Comparison of ENCODE assay signal across 20 cellular contexts in the genomic region with DNA sequence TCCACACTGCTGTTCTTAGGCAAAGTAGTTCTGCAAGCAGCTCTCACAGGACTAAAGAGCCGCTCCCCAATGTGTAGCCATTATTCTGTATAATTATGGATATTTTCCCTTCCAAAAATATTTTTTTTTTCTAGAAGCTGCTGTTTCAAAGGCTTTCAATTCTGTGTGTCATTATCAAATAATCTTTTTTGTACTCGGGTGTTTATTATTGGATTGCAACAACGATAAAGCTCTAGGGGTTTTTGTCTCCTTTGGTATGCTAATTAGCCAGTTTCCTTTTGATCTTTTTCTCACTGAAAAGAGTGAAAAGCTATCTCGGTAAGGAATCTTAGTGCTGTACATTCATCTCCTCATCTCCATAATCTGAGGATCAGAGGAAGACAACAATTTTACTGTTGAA.
DNase-seq lines count a peak whose midpoint lies in the region; ATAC-seq and TF ChIP-seq lines count a peak whose summit lies in the region.
"Had no signal": no experiment of that assay in that cellular context is flagged by ENCODE, and none has a peak within 500 bp of the region (broad histone marks: within the 10 kb centered on the region; RNA-seq: fewer than 3 reads in every experiment).

No MANE protein-coding gene starts in this region.

- H3K9me3 Mint-ChIP-seq in neural progenitor cell, result peaks cover 2% of the 10 kb centered on the region

- H3K4me1 Mint-ChIP-seq in neural progenitor cell, result peaks cover 40% of the 10 kb centered on the region
- H3K4me1 Mint-ChIP-seq: CD14-positive monocyte; CD4-positive, alpha-beta memory T cell had no signal

- H3K27ac ChIP-seq in SK-N-MC (peak overlapping the region; percentile 79), neural progenitor cell (peak overlapping the region; percentile 83)
- H3K27ac ChIP-seq: 22Rv1, A549, BLaER1, GM23248 had no signal

- ATAC-seq in esophagus mucosa, result no peak
- ATAC-seq: A549, GM12878, HCT116 had no signal

- no peaks in the 10 kb centered on the region for H3K79me2 ChIP-seq in neural progenitor cell (ENCODE audit: low read depth)

- peaks cover 27% of the 10 kb centered on the region for H3F3A ChIP-seq in neural progenitor cell (ENCODE audit: low read depth)

- H3K36me3 Mint-ChIP-seq in neural progenitor cell, result peaks cover 2% of the 10 kb centered on the region
- H3K36me3 Mint-ChIP-seq: CD14-positive monocyte; CD4-positive, alpha-beta memory T cell had no signal

- no peaks in the 10 kb centered on the region for H3K9me3 ChIP-seq in SK-N-MC (ENCODE audit: low read depth, low read length)
- no peaks in the 10 kb centered on the region for H3K9me3 ChIP-seq in neural progenitor cell (ENCODE audit: low read depth)
- H3K9me3 ChIP-seq: A549, BLaER1 had no signal

- peak overlapping the region; percentile 17 for H3K9ac ChIP-seq in SK-N-MC (ENCODE audit: insufficient read length)
- H3K9ac ChIP-seq in neural progenitor cell, result no peak overlapping the region
- H3K9ac ChIP-seq: BLaER1, GM23248 had no signal

- H3K36me3 ChIP-seq in SK-N-MC (ENCODE audit: insufficient read depth, low read length) (no peaks in the 10 kb centered on the region), neural progenitor cell (no peaks in the 10 kb centered on the region)
- H3K36me3 ChIP-seq: BLaER1 had no signal

- H3K4me1 ChIP-seq in neural progenitor cell, result peaks cover 48% of the 10 kb centered on the region
- H3K4me1 ChIP-seq: A549, BLaER1 had no signal

- CTCF ChIA-PET in GM10248 (lab: Yijun Ruan, JAX), result interaction anchor here (2.3 kb wide), 1 partner anchor 13 kb away, joined by 5 read pairs; no protein-coding TSS in a partner anchor

- DNase-seq in NCI-H146 (lab: John Stamatoyannopoulos, UW) (peak; percentile 14), NCI-H146 treated with DMSO at 0.1 percent for 48 hours (lab: John Stamatoyannopoulos, UW; ENCODE audit: unreplicated experiment) (no peak), SK-N-MC (ENCODE audit: low read depth, low spot score) (no peak), neural progenitor cell (ENCODE audit: low spot score) (peak; percentile 46), UCSD-AML1 (lab: John Stamatoyannopoulos, UW; ENCODE audit: unreplicated experiment) (no peak), GM10248 (ENCODE audit: extremely low spot score) (no peak), mucosa of gallbladder (ENCODE audit: low spot score) (no peak)
- DNase-seq: CD4-positive, alpha-beta memory T cell; DMS153; DMS79; GF-D8; GM23248; HFFc6 had no signal

- POLR2A ChIA-PET in GM10248 (lab: Yijun Ruan, JAX), result no interaction called here

- no peak overlapping the region for H2AFZ ChIP-seq in neural progenitor cell (replicated peaks)
- H2AFZ ChIP-seq: GM23248 had no signal

- H3K4me3 Mint-ChIP-seq in neural progenitor cell, result peak overlapping the region; percentile 25
- H3K4me3 Mint-ChIP-seq: CD14-positive monocyte; CD4-positive, alpha-beta memory T cell; HFFc6 had no signal

- peaks cover 1% of the 10 kb centered on the region for H3K27me3 Mint-ChIP-seq in neural progenitor cell (ENCODE audit: insufficient read depth, low read depth)

- H3K4me2 ChIP-seq in neural progenitor cell, result peak overlapping the region; percentile 65
- H3K4me2 ChIP-seq: A549, BLaER1 had no signal

- H4K20me1 ChIP-seq in neural progenitor cell (ENCODE audit: low read depth), result no peaks in the 10 kb centered on the region
- H4K20me1 ChIP-seq: BLaER1 had no signal

- no peaks in the 10 kb centered on the region for H3K27me3 ChIP-seq in neural progenitor cell
- H3K27me3 ChIP-seq: BLaER1 had no signal

- no peak for TF ChIP-seq CTCF in neural progenitor cell (IDR thresholded peaks at IDR 0.05)
- no peak for TF ChIP-seq CTCF in GM10248 (IDR thresholded peaks at IDR 0.05; ENCODE audit: control extremely low read depth, extremely low read depth, low read depth, missing control alignments)

- H3K27ac Mint-ChIP-seq in neural progenitor cell, result peak overlapping the region; percentile 70
- H3K27ac Mint-ChIP-seq: CD14-positive monocyte; CD4-positive, alpha-beta memory T cell; HFFc6 had no signal

- H3K4me3 ChIP-seq in SK-N-MC (peak overlapping the region; percentile 59), neural progenitor cell (no peak overlapping the region)
- H3K4me3 ChIP-seq: A549, BLaER1, GM12878, GM23248 had no signal

Comparison
In these comparisons a context has a peak if more than half of its experiments do, and no peak if none do; other contexts are left out.
1. DNase-seq: peak in NCI-H146 (single experiment) and neural progenitor cell (single experiment); none in NCI-H146 treated with DMSO at 0.1 percent for 48 hours (single experiment), SK-N-MC (single experiment), UCSD-AML1 (single experiment), GM10248 (single experiment) and mucosa of gallbladder (single experiment).